Comparison of ENCODE assay signal across 8 cellular contexts in genomic region chr4:48830706-48831531, GRCh38. TPM values are rescaled to one million over a fixed set of nuclear protein-coding genes. Genes with fewer than 3 reads are reported as not detected.
A peak's percentile ranks its signal among the peaks of the same experiment; 100 is the strongest.
DNase-seq lines count a peak whose midpoint lies in the region; ATAC-seq, FAIRE-seq and TF ChIP-seq lines count a peak whose summit lies in the region.

Gene OCIAD1, plus strand, starts transcription at chr4:48831088. Its CDS starts 1,537 bp downstream, at chr4:48832625.

- H3K27me3 ChIP-seq in endothelial cell of umbilical vein (ENCODE audit: control insufficient read depth in 2 of 2, insufficient read depth in 2 of 2, low read length in 2 of 2) = no peaks in the 10 kb centered on the region

- H4K20me1 ChIP-seq in OCI-LY7 (ENCODE audit: insufficient read depth, low read length) (peaks cover 8% of the 10 kb centered on the region; the same call in 1 of the 2 replicates), endothelial cell of umbilical vein (replicated peaks; ENCODE audit: control insufficient read depth, extremely low read depth, insufficient read depth, low read length) (no peaks in the 10 kb centered on the region)

- peaks cover 22% of the 10 kb centered on the region for H3K4me1 ChIP-seq in OCI-LY7 (ENCODE audit: insufficient read depth, low read length, poor library complexity, severe bottlenecking)
- H3K4me1 ChIP-seq in endothelial cell of umbilical vein (ENCODE audit: control insufficient read depth, extremely low read depth, insufficient read depth, low read length) = peaks cover 10% of the 10 kb centered on the region

- H2AFZ ChIP-seq in OCI-LY7 (ENCODE audit: low read length) (peak within 1 kb of the TSS; percentile 98), endothelial cell of umbilical vein (ENCODE audit: low read depth, low read length) (peak within 1 kb of the TSS; percentile 80)

- peak; percentile 99 for ATAC-seq in GM21526 (IDR thresholded peaks at IDR 0.05; ENCODE audit: low FRiP score, unreplicated experiment)

- TF ChIP-seq CTCF in D721Med (IDR thresholded peaks at IDR 0.05; ENCODE audit: insufficient read depth, missing control alignments) = no peak
- TF ChIP-seq CTCF in OCI-LY7 (conservative IDR thresholded peaks at IDR 0.05; ENCODE audit: low read length) = no peak
- TF ChIP-seq CTCF in endothelial cell of umbilical vein (IDR thresholded peaks at IDR 0.05; ENCODE audit: extremely low read depth in 1 of 2, insufficient read depth in 1 of 2, low read depth in 1 of 2, low read length in 2 of 2) = no peak

- TF ChIP-seq POLR2A in endothelial cell of umbilical vein (IDR thresholded peaks at IDR 0.05; ENCODE audit: low read depth, low read length) = peak; percentile 81

- POLR2A ChIA-PET in OCI-LY7 (lab: Charles Lee) (interaction anchor here (0.6 to 3.5 kb wide), 5 partner anchors 9 to 54 kb away, joined by 3 to 14 read pairs (median 3); no protein-coding TSS in a partner anchor), endothelial cell of umbilical vein (lab: Charles Lee) (no interaction called here)

- H3K36me3 ChIP-seq in OCI-LY7 (ENCODE audit: insufficient read depth, low read length) (peaks cover 38% of the 10 kb centered on the region), endothelial cell of umbilical vein (ENCODE audit: control insufficient read depth in 2 of 2, extremely low read depth in 1 of 2, insufficient read depth in 2 of 2, low read length in 2 of 2) (peaks cover 3 to 6% of the 10 kb centered on the region in 2 experiments)

- no TSS peak for BruUV-seq in OCI-LY7 (replicated peaks; lab: Mats Ljungman, UMichigan)
- no TSS peak for BruUV-seq in endothelial cell of umbilical vein (replicated peaks; lab: Mats Ljungman, UMichigan)

- H3K4me3 ChIP-seq in OCI-LY7 (ENCODE audit: low read depth, low read length, poor library complexity, severe bottlenecking) (peak within 1 kb of the TSS; percentile 97), endothelial cell of umbilical vein (replicated peaks in 1 of 3; ENCODE audit: insufficient read depth in 1 of 3, low read depth in 1 of 3, low read length in 3 of 3) (peak within 1 kb of the TSS; percentile 64 to 96 (median 66))

- no peaks in the 10 kb centered on the region for H3K9me1 ChIP-seq in endothelial cell of umbilical vein (replicated peaks; ENCODE audit: control insufficient read depth, extremely low read depth, insufficient read depth, low read length)

- H3K4me2 ChIP-seq in OCI-LY7 (ENCODE audit: low read length) (peak within 1 kb of the TSS; percentile 83), endothelial cell of umbilical vein (ENCODE audit: insufficient read depth, low read length) (peak within 1 kb of the TSS; percentile 93)

- peak within 1 kb of the TSS; percentile 99 for H3K9ac ChIP-seq in endothelial cell of umbilical vein (replicated peaks; ENCODE audit: extremely low read depth, insufficient read depth, low read length)

- H3K79me2 ChIP-seq in OCI-LY7 (ENCODE audit: insufficient read depth, low read depth, low read length) = peaks cover 37% of the 10 kb centered on the region
- peaks cover 30% of the 10 kb centered on the region for H3K79me2 ChIP-seq in endothelial cell of umbilical vein (ENCODE audit: control insufficient read depth, insufficient read depth, low read length)

- DNase-seq in D721Med (ENCODE audit: insufficient read length, low spot score) (peak; percentile 83), HuH-7.5 (ENCODE audit: low spot score) (peak; percentile 63), OCI-LY7 (ENCODE audit: low spot score) (peak; percentile 100), activated T-cell treated with anti-CD3 and anti-CD28 coated beads for 1 hour (ENCODE audit: low read depth) (peak; percentile 81), endothelial cell of umbilical vein (ENCODE audit: low read depth, low spot score) (peak; percentile 99), midbrain (lab: John Stamatoyannopoulos, UW) (peak; percentile 99)
- DNase-seq in stimulated activated CD8-positive, alpha-beta memory T cell treated with anti-CD3 and anti-CD28 coated beads, Interleukin-2, amount 100 ng/mL, for 1 hour (ENCODE audit: low read depth in 2 of 2) = peak; percentile 89

- CTCF ChIA-PET in OCI-LY7 (lab: Charles Lee; ENCODE audit: unreplicated experiment) = no interaction called here
- CTCF ChIA-PET in endothelial cell of umbilical vein (lab: Charles Lee) = interaction anchor here (1.4 to 2.9 kb wide), 2 partner anchors 11 to 252 kb away, joined by 6 to 8 read pairs; no protein-coding TSS in a partner anchor

- H3K9me3 ChIP-seq in OCI-LY7 (ENCODE audit: low read length) (no peaks in the 10 kb centered on the region), endothelial cell of umbilical vein (replicated peaks; ENCODE audit: control insufficient read depth, insufficient read depth, low read length) (no peaks in the 10 kb centered on the region)

- FAIRE-seq in D721Med (lab: Jason Lieb, UNC) = peak; percentile 87
- peak; percentile 100 for FAIRE-seq in endothelial cell of umbilical vein (lab: Jason Lieb, UNC)

- H3K27ac ChIP-seq in OCI-LY7 (ENCODE audit: low read depth, low read length, poor library complexity, severe bottlenecking) = peak within 1 kb of the TSS; percentile 86
- peak within 1 kb of the TSS; percentile 95 for H3K27ac ChIP-seq in endothelial cell of umbilical vein (ENCODE audit: insufficient read depth, low read depth, low read length)

- H3K9me2 ChIP-seq in OCI-LY7 (ENCODE audit: insufficient read depth, low read length) = no peaks in the 10 kb centered on the region

- intact Hi-C loops in OCI-LY7 (cut with micrococcal nuclease; ENCODE audit: unreplicated experiment) = loop anchor here (1.0 to 2.0 kb wide), 3 partner anchors 17 to 490 kb away; partner anchors contain the start of genes FRYL and SLAIN2
- intact Hi-C loops in endothelial cell of umbilical vein (cut with micrococcal nuclease) = loop anchor here (1.0 to 10.0 kb wide), 8 partner anchors 29 to 253 kb away; partner anchors contain the start of gene FRYL

- dilution Hi-C loops in endothelial cell of umbilical vein (cut with MboI; ENCODE audit: extremely low pct_ligation_motif_present, low sequenced_read_pairs) = loop anchor here (25.0 kb wide), 1 partner anchor 131 kb away; no protein-coding TSS in a partner anchor

TF ChIP-seq in endothelial cell of umbilical vein, 7 proteins besides CTCF, POLR2A, EP300 and RAD21:
- TF ChIP-seq EZH2 (IDR thresholded peaks at IDR 0.05; ENCODE audit: borderline replicate concordance, low read depth, low read length, severe bottlenecking) (no peak), FOS (IDR thresholded peaks at IDR 0.05; ENCODE audit: borderline replicate concordance, insufficient read depth, low read length) (no peak), JUN (IDR thresholded peaks at IDR 0.05; ENCODE audit: borderline replicate concordance, insufficient read depth, insufficient read length, low read depth) (peak; percentile 93), MYC (IDR thresholded peaks at IDR 0.05; ENCODE audit: low read depth, low read length) (peak; percentile 55), POLR2AphosphoS5 (IDR thresholded peaks at IDR 0.05; ENCODE audit: insufficient read depth, low read depth, low read length) (peak; percentile 72), GATA2 (IDR thresholded peaks at IDR 0.05; ENCODE audit: insufficient read depth, insufficient read length, low read depth, low read length) (no peak), MAX (IDR thresholded peaks at IDR 0.05; ENCODE audit: insufficient read depth, insufficient read length) (peak; percentile 15)

RNA-seq across cellular contexts. Expression of gene OCIAD1, which starts in this region (rescaled TPM):
- 50.4 and 76.1 TPM in 2 replicates for total RNA-seq in OCI-LY7 (2014; rRNA removed; shearing (Covaris generic))
- 136 and 143 TPM in 2 replicates for total RNA-seq in OCI-LY7 (2022)
- total RNA-seq in endothelial cell of umbilical vein = 99.9 and 101 TPM in 2 replicates
- 54.7 and 81.7 TPM in 2 replicates for polyA plus RNA-seq in endothelial cell of umbilical vein
- 98.7 and 103 TPM in 2 replicates for polyA plus RNA-seq in endothelial cell of umbilical vein (2011; cell fraction: cytosol; rRNA removed)
- polyA plus RNA-seq in endothelial cell of umbilical vein (2011; cell fraction: nucleus; rRNA removed) = 66.1 and 79.2 TPM in 2 replicates
- 95.8 and 118 TPM in 2 replicates for polyA plus RNA-seq in endothelial cell of umbilical vein (2012)
- 57.2 and 58.1 TPM in 2 replicates for polyA minus RNA-seq in endothelial cell of umbilical vein
- 22.2 TPM for polyA minus RNA-seq in endothelial cell of umbilical vein (2011; cell fraction: cytosol; rRNA and poly(A)+ RNA removed)
- 57.8 and 75.6 TPM in 2 replicates for polyA minus RNA-seq in endothelial cell of umbilical vein (2011; cell fraction: nucleus; rRNA and poly(A)+ RNA removed)

Comparison
In these comparisons a context has a peak if more than half of its experiments do, and no peak if none do; other contexts are left out.
1. Peak in every context shown above with its lines: DNase-seq, ATAC-seq, H3K4me3 ChIP-seq and H3K27ac ChIP-seq.